ENCODE assay signal across 1 cellular context in genomic region chr19:17555929-17556813, GRCh38.
TF ChIP-seq lines count a peak whose summit lies in the region.

No MANE protein-coding gene starts in this region.

TF ChIP-seq in HepG2, 621 proteins besides CTCF, POLR2A, EP300 and RAD21 (continued from another document and continues in another):
- TF ChIP-seq, protein P1, sequence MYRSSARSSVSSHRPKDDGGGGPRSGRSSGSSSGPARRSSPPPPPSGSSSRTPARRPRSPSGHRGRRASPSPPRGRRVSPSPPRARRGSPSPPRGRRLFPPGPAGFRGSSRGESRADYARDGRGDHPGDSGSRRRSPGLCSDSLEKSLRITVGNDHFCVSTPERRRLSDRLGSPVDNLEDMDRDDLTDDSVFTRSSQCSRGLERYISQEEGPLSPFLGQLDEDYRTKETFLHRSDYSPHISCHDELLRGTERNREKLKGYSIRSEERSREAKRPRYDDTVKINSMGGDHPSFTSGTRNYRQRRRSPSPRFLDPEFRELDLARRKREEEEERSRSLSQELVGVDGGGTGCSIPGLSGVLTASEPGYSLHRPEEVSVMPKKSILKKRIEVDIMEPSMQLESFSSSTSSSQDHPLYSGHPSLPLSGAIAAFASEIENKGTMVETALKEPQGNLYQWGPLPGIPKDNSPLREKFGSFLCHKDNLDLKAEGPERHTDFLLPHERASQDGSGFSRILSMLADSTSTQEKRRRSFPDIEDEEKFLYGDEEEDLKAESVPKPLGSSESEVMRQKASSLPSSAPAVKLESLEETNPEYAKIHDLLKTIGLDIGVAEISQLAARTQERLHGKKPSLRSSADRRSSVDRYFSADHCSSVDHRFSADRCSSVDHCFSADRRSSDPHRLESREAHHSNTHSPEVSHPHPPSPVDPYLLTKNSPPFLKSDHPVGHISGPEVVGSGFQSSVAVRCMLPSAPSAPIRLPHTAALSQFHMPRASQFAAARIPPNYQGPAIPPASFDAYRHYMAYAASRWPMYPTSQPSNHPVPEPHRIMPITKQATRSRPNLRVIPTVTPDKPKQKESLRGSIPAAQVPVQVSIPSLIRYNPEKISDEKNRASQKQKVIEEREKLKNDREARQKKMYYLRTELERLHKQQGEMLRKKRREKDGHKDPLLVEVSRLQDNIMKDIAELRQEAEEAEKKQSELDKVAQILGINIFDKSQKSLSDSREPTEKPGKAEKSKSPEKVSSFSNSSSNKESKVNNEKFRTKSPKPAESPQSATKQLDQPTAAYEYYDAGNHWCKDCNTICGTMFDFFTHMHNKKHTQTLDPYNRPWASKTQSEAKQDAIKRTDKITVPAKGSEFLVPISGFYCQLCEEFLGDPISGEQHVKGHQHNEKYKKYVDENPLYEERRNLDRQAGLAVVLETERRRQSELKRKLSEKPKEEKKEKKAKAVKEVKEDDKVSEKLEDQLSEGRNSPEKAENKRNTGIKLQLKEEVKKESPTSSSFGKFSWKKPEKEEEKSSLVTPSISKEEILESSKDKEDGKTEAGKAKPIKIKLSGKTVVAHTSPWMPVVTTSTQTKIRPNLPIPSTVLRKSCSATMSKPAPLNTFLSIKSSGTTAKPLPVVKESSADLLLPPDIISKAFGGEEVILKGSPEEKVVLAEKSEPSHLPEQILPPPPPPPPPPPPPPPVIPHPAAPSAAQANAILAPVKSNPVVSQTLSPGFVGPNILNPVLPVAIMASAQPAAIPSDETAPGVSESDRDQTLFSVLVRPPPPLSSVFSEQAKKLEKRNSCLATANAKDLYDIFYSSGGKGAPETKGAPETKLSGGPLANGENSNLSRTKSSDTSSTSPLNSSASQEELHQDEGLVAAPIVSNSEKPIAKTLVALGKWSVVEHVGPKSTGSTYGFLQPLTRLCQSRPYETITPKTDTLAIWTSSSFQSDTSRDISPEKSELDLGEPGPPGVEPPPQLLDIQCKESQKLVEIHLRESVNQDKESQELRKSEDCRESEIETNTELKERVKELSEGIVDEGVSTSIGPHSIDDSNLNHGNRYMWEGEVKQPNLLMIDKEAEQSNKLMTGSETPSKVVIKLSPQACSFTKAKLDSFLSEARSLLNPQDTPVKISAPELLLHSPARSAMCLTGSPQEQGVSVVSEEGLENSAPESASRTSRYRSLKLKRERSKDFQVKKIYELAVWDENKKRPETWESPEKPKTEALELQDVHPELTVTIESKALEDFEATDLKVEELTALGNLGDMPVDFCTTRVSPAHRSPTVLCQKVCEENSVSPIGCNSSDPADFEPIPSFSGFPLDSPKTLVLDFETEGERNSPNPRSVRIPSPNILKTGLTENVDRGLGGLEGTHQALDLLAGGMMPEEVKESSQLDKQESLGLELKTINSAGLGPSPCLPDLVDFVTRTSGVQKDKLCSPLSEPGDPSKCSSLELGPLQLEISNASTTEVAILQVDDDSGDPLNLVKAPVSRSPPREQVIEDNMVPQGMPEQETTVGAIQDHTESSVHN (CRISPR knock-in tag; IDR thresholded peaks at IDR 0.05) = no peak
- TF ChIP-seq ZMAT5 (CRISPR knock-in tag; IDR thresholded peaks at IDR 0.05; ENCODE audit: borderline replicate concordance, low read depth) = no peak
- TF ChIP-seq ZNF160 (CRISPR knock-in tag; IDR thresholded peaks at IDR 0.05) = peak; percentile 36; the same call in 1 of the 2 replicates
- TF ChIP-seq ISL2 (CRISPR knock-in tag; IDR thresholded peaks at IDR 0.05) = no peak
- TF ChIP-seq, protein P2, sequence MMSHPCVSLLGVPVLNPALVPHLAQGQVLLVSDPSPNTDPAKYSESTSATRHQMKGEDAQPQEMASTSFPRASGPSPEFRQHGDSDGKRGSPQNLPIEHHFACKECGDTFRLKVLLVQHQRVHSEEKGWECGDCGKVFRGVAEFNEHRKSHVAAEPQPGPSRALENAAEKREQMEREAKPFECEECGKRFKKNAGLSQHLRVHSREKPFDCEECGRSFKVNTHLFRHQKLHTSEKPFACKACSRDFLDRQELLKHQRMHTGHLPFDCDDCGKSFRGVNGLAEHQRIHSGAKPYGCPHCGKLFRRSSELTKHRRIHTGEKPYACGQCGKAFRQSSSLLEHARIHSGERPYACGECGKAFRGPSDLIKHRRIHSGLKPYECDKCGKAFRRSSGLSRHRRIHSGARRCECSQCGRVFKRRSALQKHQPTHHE (CRISPR knock-in tag; IDR thresholded peaks at IDR 0.05; ENCODE audit: borderline replicate concordance) = no peak
- no peak for TF ChIP-seq ZNF282 (IDR thresholded peaks at IDR 0.05; ENCODE audit: partially characterized antibody)
- TF ChIP-seq NFAT5 (CRISPR knock-in tag; IDR thresholded peaks at IDR 0.05) = no peak
- TF ChIP-seq HNRNPL (IDR thresholded peaks at IDR 0.05; ENCODE audit: low read depth, low read length) = 0 out of 2 replicates have a peak, but pooled peaks have one; percentile 37
- no peak for TF ChIP-seq ZNF232 (CRISPR knock-in tag; IDR thresholded peaks at IDR 0.05; ENCODE audit: borderline replicate concordance)
- no peak for TF ChIP-seq FOXA3 (CRISPR knock-in tag; IDR thresholded peaks at IDR 0.05)
- TF ChIP-seq MIER2 (CRISPR knock-in tag; IDR thresholded peaks at IDR 0.05) = no peak
- TF ChIP-seq, protein P3, sequence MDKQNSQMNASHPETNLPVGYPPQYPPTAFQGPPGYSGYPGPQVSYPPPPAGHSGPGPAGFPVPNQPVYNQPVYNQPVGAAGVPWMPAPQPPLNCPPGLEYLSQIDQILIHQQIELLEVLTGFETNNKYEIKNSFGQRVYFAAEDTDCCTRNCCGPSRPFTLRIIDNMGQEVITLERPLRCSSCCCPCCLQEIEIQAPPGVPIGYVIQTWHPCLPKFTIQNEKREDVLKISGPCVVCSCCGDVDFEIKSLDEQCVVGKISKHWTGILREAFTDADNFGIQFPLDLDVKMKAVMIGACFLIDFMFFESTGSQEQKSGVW (CRISPR knock-in tag; IDR thresholded peaks at IDR 0.05; ENCODE audit: borderline replicate concordance) = 0 out of 2 replicates have a peak, but pooled peaks have one; percentile 32
- no peak for TF ChIP-seq KDM3A (CRISPR knock-in tag; IDR thresholded peaks at IDR 0.05; ENCODE audit: low read depth)
- TF ChIP-seq CENPT (CRISPR knock-in tag; IDR thresholded peaks at IDR 0.05; ENCODE audit: low read depth) = no peak
- TF ChIP-seq, protein P4, sequence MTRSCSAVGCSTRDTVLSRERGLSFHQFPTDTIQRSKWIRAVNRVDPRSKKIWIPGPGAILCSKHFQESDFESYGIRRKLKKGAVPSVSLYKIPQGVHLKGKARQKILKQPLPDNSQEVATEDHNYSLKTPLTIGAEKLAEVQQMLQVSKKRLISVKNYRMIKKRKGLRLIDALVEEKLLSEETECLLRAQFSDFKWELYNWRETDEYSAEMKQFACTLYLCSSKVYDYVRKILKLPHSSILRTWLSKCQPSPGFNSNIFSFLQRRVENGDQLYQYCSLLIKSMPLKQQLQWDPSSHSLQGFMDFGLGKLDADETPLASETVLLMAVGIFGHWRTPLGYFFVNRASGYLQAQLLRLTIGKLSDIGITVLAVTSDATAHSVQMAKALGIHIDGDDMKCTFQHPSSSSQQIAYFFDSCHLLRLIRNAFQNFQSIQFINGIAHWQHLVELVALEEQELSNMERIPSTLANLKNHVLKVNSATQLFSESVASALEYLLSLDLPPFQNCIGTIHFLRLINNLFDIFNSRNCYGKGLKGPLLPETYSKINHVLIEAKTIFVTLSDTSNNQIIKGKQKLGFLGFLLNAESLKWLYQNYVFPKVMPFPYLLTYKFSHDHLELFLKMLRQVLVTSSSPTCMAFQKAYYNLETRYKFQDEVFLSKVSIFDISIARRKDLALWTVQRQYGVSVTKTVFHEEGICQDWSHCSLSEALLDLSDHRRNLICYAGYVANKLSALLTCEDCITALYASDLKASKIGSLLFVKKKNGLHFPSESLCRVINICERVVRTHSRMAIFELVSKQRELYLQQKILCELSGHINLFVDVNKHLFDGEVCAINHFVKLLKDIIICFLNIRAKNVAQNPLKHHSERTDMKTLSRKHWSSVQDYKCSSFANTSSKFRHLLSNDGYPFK (CRISPR knock-in tag; IDR thresholded peaks at IDR 0.05; ENCODE audit: borderline replicate concordance) = peak; percentile 52; the same call in 1 of the 2 replicates
- TF ChIP-seq, protein P5, sequence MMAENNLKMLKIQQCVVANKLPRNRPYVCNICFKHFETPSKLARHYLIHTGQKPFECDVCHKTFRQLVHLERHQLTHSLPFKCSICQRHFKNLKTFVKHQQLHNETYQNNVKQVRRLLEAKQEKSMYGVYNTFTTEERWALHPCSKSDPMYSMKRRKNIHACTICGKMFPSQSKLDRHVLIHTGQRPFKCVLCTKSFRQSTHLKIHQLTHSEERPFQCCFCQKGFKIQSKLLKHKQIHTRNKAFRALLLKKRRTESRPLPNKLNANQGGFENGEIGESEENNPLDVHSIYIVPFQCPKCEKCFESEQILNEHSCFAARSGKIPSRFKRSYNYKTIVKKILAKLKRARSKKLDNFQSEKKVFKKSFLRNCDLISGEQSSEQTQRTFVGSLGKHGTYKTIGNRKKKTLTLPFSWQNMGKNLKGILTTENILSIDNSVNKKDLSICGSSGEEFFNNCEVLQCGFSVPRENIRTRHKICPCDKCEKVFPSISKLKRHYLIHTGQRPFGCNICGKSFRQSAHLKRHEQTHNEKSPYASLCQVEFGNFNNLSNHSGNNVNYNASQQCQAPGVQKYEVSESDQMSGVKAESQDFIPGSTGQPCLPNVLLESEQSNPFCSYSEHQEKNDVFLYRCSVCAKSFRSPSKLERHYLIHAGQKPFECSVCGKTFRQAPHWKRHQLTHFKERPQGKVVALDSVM (CRISPR knock-in tag; IDR thresholded peaks at IDR 0.05) = no peak
- no peak; the same call in 1 of the 2 replicates for TF ChIP-seq RXRB (CRISPR knock-in tag; IDR thresholded peaks at IDR 0.05; ENCODE audit: borderline replicate concordance)
- TF ChIP-seq ATM (IDR thresholded peaks at IDR 0.05; ENCODE audit: borderline replicate concordance) = no peak
